11 cellular contexts compared by ENCODE assay signal in the genomic region with DNA sequence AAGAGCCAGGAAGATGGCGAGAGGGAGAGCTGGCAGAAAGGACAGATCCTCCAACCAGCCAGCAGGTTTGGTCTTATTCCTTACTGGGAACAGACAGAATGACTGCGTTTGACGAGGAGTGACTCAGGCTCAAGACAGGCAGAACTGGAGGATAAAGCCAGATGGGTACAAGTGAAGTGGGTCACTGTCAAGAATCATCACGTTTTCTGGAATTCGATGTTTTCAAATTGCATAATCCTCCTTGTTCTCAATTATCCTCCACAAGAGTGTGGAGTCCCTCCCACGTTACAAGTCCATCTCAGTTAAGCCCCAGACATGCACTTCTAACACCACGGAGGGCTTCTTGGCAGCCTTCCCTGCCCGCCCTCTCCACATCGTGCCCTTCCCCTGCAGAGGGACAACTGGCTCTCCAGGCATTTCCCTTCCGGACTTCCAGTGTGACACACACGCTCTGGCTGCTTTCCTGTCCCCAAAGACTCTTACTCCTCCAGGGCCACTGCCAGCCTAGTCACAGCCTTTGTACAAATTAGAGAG.
DNase-seq lines count a peak whose midpoint lies in the region; FAIRE-seq and TF ChIP-seq lines count a peak whose summit lies in the region.
"Had no signal": no experiment of that assay in that cellular context is flagged by ENCODE, and none has a peak within 500 bp of the region (broad histone marks: within the 10 kb centered on the region; RNA-seq: fewer than 3 reads in every experiment).

No MANE protein-coding gene starts in this region.

- H3K9ac ChIP-seq in endothelial cell of umbilical vein (replicated peaks; ENCODE audit: extremely low read depth, insufficient read depth, low read length), result peak overlapping the region; percentile 13
- H3K9ac ChIP-seq in mesendoderm (ENCODE audit: low read length), result no peak overlapping the region

- H3K36me3 ChIP-seq in endothelial cell of umbilical vein (ENCODE audit: control insufficient read depth in 2 of 2, extremely low read depth in 1 of 2, insufficient read depth in 2 of 2, low read length in 2 of 2) (no peaks in the 10 kb centered on the region), mesendoderm (ENCODE audit: control insufficient read depth, insufficient read depth, low read length) (no peaks in the 10 kb centered on the region), Caco-2 (ENCODE audit: control insufficient read depth, insufficient read depth, low read length) (no peaks in the 10 kb centered on the region)
- H3K36me3 ChIP-seq: transverse colon had no signal

- H2BK15ac ChIP-seq in mesendoderm (replicated peaks; ENCODE audit: low read depth), result no peak overlapping the region

- no peak overlapping the region for H3K18ac ChIP-seq in mesendoderm (ENCODE audit: low read length)

- CTCF ChIA-PET in AG04450 (lab: Charles Lee), result interaction anchor here (0.7 kb wide), 1 partner anchor 12 kb away, joined by 7 read pairs; no protein-coding TSS in a partner anchor
- CTCF ChIA-PET in endothelial cell of umbilical vein (lab: Charles Lee), result interaction anchor here (0.7 to 1.6 kb wide), 3 partner anchors 29 to 131 kb away, joined by 3 to 4 read pairs (median 3); no protein-coding TSS in a partner anchor
- CTCF ChIA-PET in Caco-2 (lab: Charles Lee), result no interaction called here

- H3K4me1 ChIP-seq in endothelial cell of umbilical vein (ENCODE audit: control insufficient read depth, extremely low read depth, insufficient read depth, low read length) (peaks cover 48% of the 10 kb centered on the region), mesendoderm (ENCODE audit: control insufficient read depth, low read depth, low read length) (no peaks in the 10 kb centered on the region), Caco-2 (no peaks in the 10 kb centered on the region)

- H3K56ac ChIP-seq in mesendoderm (ENCODE audit: low read length), result no peak overlapping the region

- peak; percentile 90 for FAIRE-seq in endothelial cell of umbilical vein (lab: Jason Lieb, UNC)
- FAIRE-seq: TTC549 had no signal

- no peaks in the 10 kb centered on the region for H3K36me3 Mint-ChIP-seq in Caco-2 (ENCODE audit: insufficient read depth, unreplicated experiment)
- H3K36me3 Mint-ChIP-seq: CD8-positive, alpha-beta memory T cell had no signal

- POLR2A ChIA-PET in AG04450 (lab: Yijun Ruan, JAX), result no interaction called here
- POLR2A ChIA-PET in endothelial cell of umbilical vein (lab: Charles Lee), result no interaction called here
- POLR2A ChIA-PET in Caco-2 (lab: Charles Lee), result no interaction called here

- H2BK5ac ChIP-seq in mesendoderm (ENCODE audit: low read length), result no peak overlapping the region

- intact Hi-C loops in endothelial cell of umbilical vein (cut with micrococcal nuclease), result loop anchor here (1.0 to 5.0 kb wide), 4 partner anchors 29 to 180 kb away; no protein-coding TSS in a partner anchor
- intact Hi-C loops in Caco-2 (cut with micrococcal nuclease; ENCODE audit: unreplicated experiment), result no loop called here

- H2AFZ ChIP-seq in endothelial cell of umbilical vein (ENCODE audit: low read depth, low read length), result peak overlapping the region; percentile 40

- BruUV-seq in endothelial cell of umbilical vein (replicated peaks; lab: Mats Ljungman, UMichigan), result no TSS peak
- no TSS peak for BruUV-seq in Caco-2 (replicated peaks; lab: Mats Ljungman, UMichigan)

- H3K9me3 ChIP-seq in AG04450 (ENCODE audit: control insufficient read depth, insufficient read depth, low read length) (no peaks in the 10 kb centered on the region), endothelial cell of umbilical vein (replicated peaks; ENCODE audit: control insufficient read depth, insufficient read depth, low read length) (no peaks in the 10 kb centered on the region), Caco-2 (no peaks in the 10 kb centered on the region)
- H3K9me3 ChIP-seq: transverse colon had no signal

- H3K4me3 Mint-ChIP-seq in Caco-2 (ENCODE audit: unreplicated experiment), result no peak overlapping the region
- H3K4me3 Mint-ChIP-seq: CD8-positive, alpha-beta memory T cell had no signal

- H2BK120ac ChIP-seq in mesendoderm (ENCODE audit: low read depth, low read length), result no peak overlapping the region

- no peak overlapping the region for H3K23ac ChIP-seq in mesendoderm (ENCODE audit: low read length)

- H3K27ac ChIP-seq in AG04450 (ENCODE audit: low read depth, low read length) (no peak overlapping the region), endothelial cell of umbilical vein (ENCODE audit: insufficient read depth, low read depth, low read length) (peak overlapping the region; percentile 71), mesendoderm (ENCODE audit: low read depth, low read length) (no peak overlapping the region)
- H3K27ac ChIP-seq: transverse colon had no signal

- peaks cover 12% of the 10 kb centered on the region for H3K27me3 Mint-ChIP-seq in Caco-2 (ENCODE audit: insufficient read depth, unreplicated experiment)
- H3K27me3 Mint-ChIP-seq: CD8-positive, alpha-beta memory T cell had no signal

- no peaks in the 10 kb centered on the region for H3K4me1 Mint-ChIP-seq in Caco-2 (ENCODE audit: low read depth, unreplicated experiment)

- no CpG with 5 or more reads among the region's 11 CpGs for WGBS in mesendoderm (ENCODE audit: extremely low coverage, insufficient coverage, low lambda C conversion rate)

- H3K27ac Mint-ChIP-seq in Caco-2 (ENCODE audit: unreplicated experiment), result no peak overlapping the region

- TF ChIP-seq POLR2A in endothelial cell of umbilical vein (IDR thresholded peaks at IDR 0.05; ENCODE audit: low read depth, low read length), result peak; percentile 71

- DNase-seq in AG04450 (ENCODE audit: low read depth, low spot score) (peak; percentile 29), NCI-H226 (peak; percentile 44), endothelial cell of umbilical vein (ENCODE audit: low read depth, low spot score) (peak; percentile 90), mesendoderm (peak; percentile 11), Caco-2 (no peak), iPS-NIHi7 (ENCODE audit: extremely low spot score) (no peak), HuH-7.5 (ENCODE audit: low spot score) (no peak), DMS53 treated with DMSO at 0.1 percent for 48 hours (lab: John Stamatoyannopoulos, UW; ENCODE audit: unreplicated experiment) (no peak)
- DNase-seq: CD8-positive, alpha-beta memory T cell; transverse colon had no signal

- no peak for TF ChIP-seq CTCF in AG04450 (IDR thresholded peaks at IDR 0.05; ENCODE audit: low read depth, low read length)
- no peak for TF ChIP-seq CTCF in endothelial cell of umbilical vein (IDR thresholded peaks at IDR 0.05; ENCODE audit: extremely low read depth in 1 of 2, insufficient read depth in 1 of 2, low read depth in 1 of 2, low read length in 2 of 2)
- no peak for TF ChIP-seq CTCF in Caco-2 (IDR thresholded peaks at IDR 0.05; ENCODE audit: insufficient read depth in 1 of 2, low read depth in 1 of 2, low read length in 1 of 2, severe bottlenecking in 1 of 2, unreplicated experiment in 1 of 2)

- no peak overlapping the region for H2AK5ac ChIP-seq in mesendoderm (ENCODE audit: low read length)

- no peaks in the 10 kb centered on the region for H4K20me1 ChIP-seq in endothelial cell of umbilical vein (replicated peaks; ENCODE audit: control insufficient read depth, extremely low read depth, insufficient read depth, low read length)

- H3K79me2 ChIP-seq in endothelial cell of umbilical vein (ENCODE audit: control insufficient read depth, insufficient read depth, low read length) (no peaks in the 10 kb centered on the region), mesendoderm (ENCODE audit: control insufficient read depth, insufficient read depth, low read length) (no peaks in the 10 kb centered on the region)

- no peaks in the 10 kb centered on the region for H3K9me1 ChIP-seq in endothelial cell of umbilical vein (replicated peaks; ENCODE audit: control insufficient read depth, extremely low read depth, insufficient read depth, low read length)

- H3K9me3 Mint-ChIP-seq in Caco-2 (ENCODE audit: unreplicated experiment), result no peaks in the 10 kb centered on the region
- H3K9me3 Mint-ChIP-seq: CD8-positive, alpha-beta memory T cell had no signal

- dilution Hi-C loops in endothelial cell of umbilical vein (cut with MboI; ENCODE audit: extremely low pct_ligation_motif_present, low sequenced_read_pairs), result no loop called here

- H3K4me2 ChIP-seq in endothelial cell of umbilical vein (ENCODE audit: insufficient read depth, low read length) (peak overlapping the region; percentile 45), mesendoderm (ENCODE audit: low read length) (no peak overlapping the region)

- H3K4me3 ChIP-seq in AG04450 (ENCODE audit: low read depth, low read length), result no peak overlapping the region
- H3K4me3 ChIP-seq in endothelial cell of umbilical vein (replicated peaks in 1 of 3; ENCODE audit: insufficient read depth in 1 of 3, low read depth in 1 of 3, low read length in 3 of 3), result no peak overlapping the region
- H3K4me3 ChIP-seq in mesendoderm (ENCODE audit: low read length), result no peak overlapping the region
- no peak overlapping the region for H3K4me3 ChIP-seq in Caco-2 (ENCODE audit: low read depth, low read length)
- H3K4me3 ChIP-seq: transverse colon had no signal

- H4K8ac ChIP-seq in mesendoderm (ENCODE audit: low read depth, low read length), result no peak overlapping the region

- no peaks in the 10 kb centered on the region for H3K27me3 ChIP-seq in AG04450 (ENCODE audit: control insufficient read depth, insufficient read depth, low read length)
- no peaks in the 10 kb centered on the region for H3K27me3 ChIP-seq in endothelial cell of umbilical vein (ENCODE audit: control insufficient read depth in 2 of 2, insufficient read depth in 2 of 2, low read length in 2 of 2)
- no peaks in the 10 kb centered on the region for H3K27me3 ChIP-seq in mesendoderm (ENCODE audit: insufficient read depth, low read length, poor library complexity)
- H3K27me3 ChIP-seq in Caco-2 (replicated peaks; ENCODE audit: control insufficient read depth, insufficient read depth, low read length), result no peaks in the 10 kb centered on the region; the same call in 1 of the 2 replicates
- H3K27me3 ChIP-seq: transverse colon had no signal

- no peaks in the 10 kb centered on the region for H3K79me1 ChIP-seq in mesendoderm (ENCODE audit: low read length)

- no peak overlapping the region for H3K4ac ChIP-seq in mesendoderm (ENCODE audit: low read depth, low read length)

- no peak overlapping the region for H4K5ac ChIP-seq in mesendoderm (ENCODE audit: low read length)

TF ChIP-seq in endothelial cell of umbilical vein, 7 proteins besides CTCF, POLR2A, EP300 and RAD21 (continues in another document):
- TF ChIP-seq POLR2AphosphoS5 (IDR thresholded peaks at IDR 0.05; ENCODE audit: insufficient read depth, low read depth, low read length), result peak; percentile 98
- TF ChIP-seq EZH2 (IDR thresholded peaks at IDR 0.05; ENCODE audit: borderline replicate concordance, low read depth, low read length, severe bottlenecking), result no peak
- TF ChIP-seq FOS (IDR thresholded peaks at IDR 0.05; ENCODE audit: borderline replicate concordance, insufficient read depth, low read length), result peak; percentile 66
- peak; percentile 36 for TF ChIP-seq GATA2 (IDR thresholded peaks at IDR 0.05; ENCODE audit: insufficient read depth, insufficient read length, low read depth, low read length)
- peak; percentile 61 for TF ChIP-seq JUN (IDR thresholded peaks at IDR 0.05; ENCODE audit: borderline replicate concordance, insufficient read depth, insufficient read length, low read depth)

Comparison
In these comparisons a context has a peak if more than half of its experiments do, and no peak if none do; other contexts are left out.
1. DNase-seq: peak in AG04450 (single experiment), NCI-H226 (single experiment), endothelial cell of umbilical vein (single experiment) and mesendoderm (single experiment); none in Caco-2 (0 of 2), iPS-NIHi7 (single experiment), HuH-7.5 (single experiment) and DMS53 treated with DMSO at 0.1 percent for 48 hours (single experiment).